ENCODE assay signal across 10 cellular contexts in genomic region chr14:77076118-77076631, GRCh38. TPM values are rescaled to one million over a fixed set of nuclear protein-coding genes. Genes with fewer than 3 reads are reported as not detected.
DNase-seq lines count a peak whose midpoint lies in the region; ATAC-seq and TF ChIP-seq lines count a peak whose summit lies in the region.
"Had no signal": no experiment of that assay in that cellular context is flagged by ENCODE, and none has a peak within 500 bp of the region (broad histone marks: within the 10 kb centered on the region; RNA-seq: fewer than 3 reads in every experiment).

No MANE protein-coding gene starts in this region.

- intact Hi-C loops in adrenal gland (cut with DNase I): no loop called here
- intact Hi-C loops in Right ventricle myocardium superior (cut with DNase I): no loop called here
- intact Hi-C loops in aorta (cut with DNase I): no loop called here
- intact Hi-C loops in activated CD4-positive, alpha-beta T cell treated with anti-CD3 and anti-CD28 coated beads, Interleukin-2, amount 10 ng/mL, durations not matched to agents 24 days and 14 days (cut with micrococcal nuclease): no loop called here

- no peak overlapping the region for H2BK15ac ChIP-seq in neuronal stem cell (ENCODE audit: low read length)

- H3K4me3 ChIP-seq in adrenal gland (peak overlapping the region in 1 of 4 donors; percentile 37), neuronal stem cell (ENCODE audit: low read length in 2 of 2) (peak overlapping the region in 1 of 2 donors; percentile 31), aorta (ENCODE audit: low read length in 2 of 2) (no peak overlapping the region)

- no peak overlapping the region for H3K27ac Mint-ChIP-seq in activated CD4-positive, alpha-beta T cell treated with anti-CD3 and anti-CD28 coated beads, Interleukin-2, amount 10 ng/mL, durations not matched to agents 24 days and 14 days

- H2BK120ac ChIP-seq in neuronal stem cell (ENCODE audit: low read depth, low read length): no peak overlapping the region

- peak overlapping the region; percentile 12 for H3K18ac ChIP-seq in neuronal stem cell (ENCODE audit: low read length)

- H3K4me1 ChIP-seq in adrenal gland (replicated peaks in 1 of 2): peaks cover 0 to 13% of the 10 kb centered on the region in 2 donors
- H3K4me1 ChIP-seq in neuronal stem cell (ENCODE audit: control insufficient read depth in 2 of 2, insufficient read depth in 1 of 2, low read depth in 1 of 2, low read length in 2 of 2): peaks cover 19% of the 10 kb centered on the region in 2 donors
- H3K4me1 ChIP-seq in aorta (ENCODE audit: control insufficient read depth in 1 of 2, insufficient read depth in 2 of 2, low read length in 2 of 2): no peaks in the 10 kb centered on the region

- H3K27ac ChIP-seq in adrenal gland: peak overlapping the region in 4 of 5 donors; percentile 64 to 92 (median 89)
- peak overlapping the region; percentile 75 for H3K27ac ChIP-seq in neuronal stem cell (replicated peaks; ENCODE audit: low read length)
- H3K27ac ChIP-seq in aorta (ENCODE audit: low read depth in 1 of 2, low read length in 2 of 2): no peak overlapping the region
- H3K27ac ChIP-seq: HL-60 had no signal

- DNase-seq in adrenal gland (peak; percentile 47 to 90 (median 77)), Right ventricle myocardium superior (peak; percentile 84), neuronal stem cell (ENCODE audit: low spot score) (peak; percentile 37), aorta (peak; percentile 74 to 81), GM10266 (ENCODE audit: extremely low spot score) (no peak), NCI-H187 treated with DMSO at 0.1 percent for 48 hours (lab: John Stamatoyannopoulos, UW) (no peak)
- DNase-seq in activated CD4-positive, alpha-beta T cell treated with anti-CD3 and anti-CD28 coated beads, Interleukin-2, amount 10 ng/mL, durations not matched to agents 24 days and 14 days: no peak
- DNase-seq: activated CD4-positive, alpha-beta T cell treated with anti-CD3 and anti-CD28 coated beads for 48 hours; NCI-H69 had no signal

- TF ChIP-seq POLR2A in adrenal gland (IDR thresholded peaks at IDR 0.05): peak; percentile 39 to 43

- H2AFZ ChIP-seq in neuronal stem cell (ENCODE audit: low read length): peak overlapping the region; percentile 87

- no peak overlapping the region for H3K4me3 Mint-ChIP-seq in activated CD4-positive, alpha-beta T cell treated with anti-CD3 and anti-CD28 coated beads, Interleukin-2, amount 10 ng/mL, durations not matched to agents 24 days and 14 days

- H2BK5ac ChIP-seq in neuronal stem cell (ENCODE audit: low read length): no peak overlapping the region

- H2BK12ac ChIP-seq in neuronal stem cell (ENCODE audit: low read length): no peak overlapping the region

- TF ChIP-seq CTCF in adrenal gland (IDR thresholded peaks at IDR 0.05) (no peak), GM10266 (IDR thresholded peaks at IDR 0.05; ENCODE audit: control insufficient read depth, insufficient read depth, low read depth, missing control alignments) (no peak)

- H3K36me3 ChIP-seq in adrenal gland (replicated peaks in 1 of 2) (no peaks in the 10 kb centered on the region), neuronal stem cell (replicated peaks in 1 of 2; ENCODE audit: control insufficient read depth in 2 of 2, insufficient read depth in 2 of 2, low read length in 2 of 2) (no peaks in the 10 kb centered on the region), aorta (ENCODE audit: control insufficient read depth in 1 of 2, insufficient read depth in 2 of 2, low read length in 1 of 2) (no peaks in the 10 kb centered on the region)

- no peaks in the 10 kb centered on the region for H3K79me1 ChIP-seq in neuronal stem cell (ENCODE audit: low read depth, low read length)

- 31 to 38% (median 36%) methylated on average over 10 of the region's 10 CpGs for WGBS in adrenal gland, 4 donors
- WGBS in neuronal stem cell (ENCODE audit: extremely low coverage in 2 of 2, insufficient read length in 2 of 2, insufficient replicate concordance in 1 of 2), 2 donors: no CpG with 5 or more reads among the region's 10 CpGs
- 18 to 22% methylated on average over 10 of the region's 10 CpGs for WGBS in aorta, 2 donors

- H3K4me1 Mint-ChIP-seq in activated CD4-positive, alpha-beta T cell treated with anti-CD3 and anti-CD28 coated beads, Interleukin-2, amount 10 ng/mL, durations not matched to agents 24 days and 14 days: no peaks in the 10 kb centered on the region

- no peak overlapping the region for H3K14ac ChIP-seq in neuronal stem cell (ENCODE audit: low read length)

- peaks cover 5% of the 10 kb centered on the region for H3K9me3 Mint-ChIP-seq in activated CD4-positive, alpha-beta T cell treated with anti-CD3 and anti-CD28 coated beads, Interleukin-2, amount 10 ng/mL, durations not matched to agents 24 days and 14 days

- H3K4me2 ChIP-seq in neuronal stem cell (ENCODE audit: insufficient read depth, low read length, poor library complexity, severe bottlenecking): peak overlapping the region; percentile 30

- H4K91ac ChIP-seq in neuronal stem cell (ENCODE audit: low read depth, low read length, poor library complexity): no peak overlapping the region

- no peak overlapping the region for H3K9ac ChIP-seq in neuronal stem cell (ENCODE audit: low read depth, low read length, poor library complexity)

- no peak overlapping the region for H3K4ac ChIP-seq in neuronal stem cell (ENCODE audit: low read length)

- no peaks in the 10 kb centered on the region for H3K27me3 Mint-ChIP-seq in activated CD4-positive, alpha-beta T cell treated with anti-CD3 and anti-CD28 coated beads, Interleukin-2, amount 10 ng/mL, durations not matched to agents 24 days and 14 days

- H3K36me3 Mint-ChIP-seq in activated CD4-positive, alpha-beta T cell treated with anti-CD3 and anti-CD28 coated beads, Interleukin-2, amount 10 ng/mL, durations not matched to agents 24 days and 14 days (ENCODE audit: low read depth): no peaks in the 10 kb centered on the region

- H2AK5ac ChIP-seq in neuronal stem cell (ENCODE audit: low read depth, low read length): no peak overlapping the region

- H4K8ac ChIP-seq in neuronal stem cell (ENCODE audit: low read depth, low read length): no peak overlapping the region

- no peak overlapping the region for H3K23ac ChIP-seq in neuronal stem cell (ENCODE audit: low read depth, low read length, poor library complexity)

- H3K27me3 ChIP-seq in adrenal gland: no peaks in the 10 kb centered on the region
- H3K27me3 ChIP-seq in neuronal stem cell (ENCODE audit: control insufficient read depth in 3 of 3, insufficient read depth in 3 of 3, low read depth in 1 of 3, low read length in 3 of 3): no peaks in the 10 kb centered on the region
- no peaks in the 10 kb centered on the region for H3K27me3 ChIP-seq in aorta (ENCODE audit: control insufficient read depth in 1 of 2, insufficient read depth in 2 of 2, low read length in 1 of 2)

- no peaks in the 10 kb centered on the region for H3K9me3 ChIP-seq in adrenal gland (replicated peaks in 1 of 3)
- peaks cover 0 to 8% of the 10 kb centered on the region in 2 donors for H3K9me3 ChIP-seq in neuronal stem cell (replicated peaks in 1 of 2; ENCODE audit: control insufficient read depth in 2 of 2, insufficient read depth in 1 of 2, low read depth in 1 of 2, low read length in 2 of 2)
- H3K9me3 ChIP-seq in aorta (ENCODE audit: control insufficient read depth, low read length): peaks cover 3% of the 10 kb centered on the region

- ATAC-seq in Right ventricle myocardium superior (ENCODE audit: poor library complexity) (peak; percentile 94), aorta (ENCODE audit: low FRiP score) (peak; percentile 84)

RNA-seq across cellular contexts. Expression of gene CIPC, which starts 21.9 kb away (rescaled TPM):
- total RNA-seq in adrenal gland: 10 to 100 TPM; 23.2 to 48.6 (median 28.8) TPM
- polyA plus RNA-seq in adrenal gland: 10 to 100 TPM in 1 of 3 donors, 1 to 10 TPM in 2; 3.7 to 16.1 (median 5.6) TPM
- 64.1 TPM for total RNA-seq in Right ventricle myocardium superior
- polyA plus RNA-seq in neuronal stem cell (2013, experiment 1 of 2): 14.2 TPM
- polyA plus RNA-seq in neuronal stem cell (2013, experiment 2 of 2): 14.6 TPM
- total RNA-seq in aorta: 10 to 100 TPM; 23.1 to 24.4 TPM
- 10 to 100 TPM in 1 of 2 donors, 1 to 10 TPM in 1; 8.1 to 11.0 TPM for polyA plus RNA-seq in aorta
- 12.7 and 14.0 TPM in 2 replicates for total RNA-seq in activated CD4-positive, alpha-beta T cell treated with anti-CD3 and anti-CD28 coated beads, Interleukin-2, amount 10 ng/mL, durations not matched to agents 24 days and 14 days

RNA-seq across cellular contexts. Expression of gene IRF2BPL, which starts 47.7 kb away (rescaled TPM):
- total RNA-seq in adrenal gland (100 to 1,000 TPM in 2 of 8 donors, 10 to 100 TPM in 6; 52.2 to 104 (median 86.0) TPM), Right ventricle myocardium superior (38.8 TPM), aorta (10 to 100 TPM; 34.7 to 59.6 TPM)
- polyA plus RNA-seq in adrenal gland (1 to 10 TPM; 6.5 to 8.8 (median 8.3) TPM), aorta (10 to 100 TPM in 1 of 2 donors, 1 to 10 TPM in 1; 3.4 to 13.0 TPM)
- 12.3 TPM for polyA plus RNA-seq in neuronal stem cell (2013, experiment 1 of 2)
- polyA plus RNA-seq in neuronal stem cell (2013, experiment 2 of 2): 12.4 TPM
- total RNA-seq in activated CD4-positive, alpha-beta T cell treated with anti-CD3 and anti-CD28 coated beads, Interleukin-2, amount 10 ng/mL, durations not matched to agents 24 days and 14 days: 32.8 and 34.8 TPM in 2 replicates

Comparison
In these comparisons a context has a peak if more than half of its experiments do, and no peak if none do; other contexts are left out.
1. DNase-seq: peak in adrenal gland (7 of 7), Right ventricle myocardium superior (single experiment), neuronal stem cell (single experiment) and aorta (2 of 2); none in activated CD4-positive, alpha-beta T cell treated with anti-CD3 and anti-CD28 coated beads, Interleukin-2, amount 10 ng/mL, durations not matched to agents 24 days and 14 days (single experiment), GM10266 (single experiment) and NCI-H187 treated with DMSO at 0.1 percent for 48 hours (single experiment).
2. H3K27ac ChIP-seq: peak in adrenal gland (4 of 5) and neuronal stem cell (single experiment); none in aorta (0 of 2).